ENCODE assay signal across 19 cellular contexts in genomic region chr9:17342696-17343095, GRCh38.
"Had no signal": no experiment of that assay in that cellular context is flagged by ENCODE, and none has a peak within 500 bp of the region (broad histone marks: within the 10 kb centered on the region; RNA-seq: fewer than 3 reads in every experiment).

No MANE protein-coding gene starts in this region.

- H3K27me3 ChIP-seq: ascending aorta, cardiac muscle cell, colonic mucosa, gastrocnemius medialis, right atrium auricular region, stomach, uterus had no signal

- H3K9me3 Mint-ChIP-seq: neural crest cell had no signal

- H3K36me3 Mint-ChIP-seq: activated CD8-positive, alpha-beta memory T cell treated with anti-CD3 and anti-CD28 coated beads, Interleukin-2, amount 10 ng/mL, durations not matched to agents 7 days and 5 days had no signal

- H3K27ac Mint-ChIP-seq: activated CD8-positive, alpha-beta memory T cell treated with anti-CD3 and anti-CD28 coated beads, Interleukin-2, amount 10 ng/mL, durations not matched to agents 7 days and 5 days; T-helper 1 cell treated with Interleukin-12 subunit alpha and Interleukin-12 subunit beta and Interleukin-4 antibody, amounts not matched to agents 30 μg/mL and 1 μg/mL, for 36 hours had no signal

- H3K4me3 ChIP-seq: ascending aorta, cardiac muscle cell, colonic mucosa, gastrocnemius medialis, right atrium auricular region, skin epidermis, stomach, thoracic aorta, uterus had no signal

- H3K4me1 Mint-ChIP-seq: activated CD8-positive, alpha-beta memory T cell treated with anti-CD3 and anti-CD28 coated beads, Interleukin-2, amount 10 ng/mL, durations not matched to agents 7 days and 5 days; neural crest cell had no signal

- H3K27ac ChIP-seq: ascending aorta, cardiac muscle cell, colonic mucosa, gastrocnemius medialis, parathyroid adenoma, right atrium auricular region, skin epidermis, stomach, thoracic aorta, uterus had no signal

- H3K4me1 ChIP-seq: ascending aorta, colonic mucosa, gastrocnemius medialis, parathyroid adenoma, right atrium auricular region, stomach, uterus had no signal

- DNase-seq: activated CD4-positive, alpha-beta T cell treated with anti-CD3 and anti-CD28 coated beads for 1 hour; activated CD4-positive, alpha-beta T cell treated with anti-CD3 and anti-CD28 coated beads, Interleukin-2, amount 50 U/mL, for 48 hours; activated CD8-positive, alpha-beta memory T cell treated with anti-CD3 and anti-CD28 coated beads, Interleukin-2, amount 10 ng/mL, durations not matched to agents 7 days and 5 days; activated T-cell treated with anti-CD3 and anti-CD28 coated beads, Interleukin-2, amount 50 U/mL, for 48 hours; colonic mucosa; effector CD4-positive, alpha-beta T cell; gastrocnemius medialis; kidney glomerular epithelial cell; stimulated activated CD4-positive, alpha-beta T cell treated with anti-CD3 and anti-CD28 coated beads, Interleukin-4, amount 100 ng/mL, for 4 hours; stomach; uterus had no signal

- H3K4me3 Mint-ChIP-seq: activated CD8-positive, alpha-beta memory T cell treated with anti-CD3 and anti-CD28 coated beads, Interleukin-2, amount 10 ng/mL, durations not matched to agents 7 days and 5 days; neural crest cell; T-helper 1 cell treated with Interleukin-12 subunit alpha and Interleukin-12 subunit beta and Interleukin-4 antibody, amounts not matched to agents 30 μg/mL and 1 μg/mL, for 36 hours had no signal

- H3K27me3 Mint-ChIP-seq: activated CD8-positive, alpha-beta memory T cell treated with anti-CD3 and anti-CD28 coated beads, Interleukin-2, amount 10 ng/mL, durations not matched to agents 7 days and 5 days had no signal

- H3K9me3 ChIP-seq: ascending aorta, colonic mucosa, gastrocnemius medialis, right atrium auricular region, stomach, thoracic aorta, uterus had no signal

- H3K36me3 ChIP-seq: cardiac muscle cell, colonic mucosa, gastrocnemius medialis, right atrium auricular region, thoracic aorta, uterus had no signal

- H3K9ac ChIP-seq: parathyroid adenoma had no signal
